In the genomic region with DNA sequence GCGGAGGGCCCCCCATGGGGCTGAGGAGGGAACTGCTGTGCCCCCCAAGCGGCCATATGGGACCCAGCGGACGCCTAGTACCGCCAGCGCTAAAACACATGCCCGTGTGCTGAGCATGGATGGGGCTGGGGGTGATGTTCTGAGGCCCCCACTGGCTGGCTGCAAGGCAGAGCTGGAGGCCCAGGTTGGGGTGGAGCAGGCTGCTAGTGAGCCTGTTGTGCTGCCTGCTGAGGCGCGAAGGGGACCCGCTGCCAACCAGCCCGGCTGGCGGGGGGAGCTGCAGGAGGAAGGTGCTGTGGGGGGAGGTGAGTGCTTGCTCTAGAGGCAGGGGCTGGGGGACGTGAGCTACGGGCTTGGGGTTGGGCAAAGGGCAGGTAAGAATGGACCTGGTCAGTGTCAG, we compare ENCODE assay signal across 1 cellular context.
TF ChIP-seq lines count a peak whose summit lies in the region.

No MANE protein-coding gene starts in this region.

TF ChIP-seq in HepG2, 621 proteins besides CTCF, POLR2A, EP300 and RAD21:
- TF ChIP-seq, protein P1, sequence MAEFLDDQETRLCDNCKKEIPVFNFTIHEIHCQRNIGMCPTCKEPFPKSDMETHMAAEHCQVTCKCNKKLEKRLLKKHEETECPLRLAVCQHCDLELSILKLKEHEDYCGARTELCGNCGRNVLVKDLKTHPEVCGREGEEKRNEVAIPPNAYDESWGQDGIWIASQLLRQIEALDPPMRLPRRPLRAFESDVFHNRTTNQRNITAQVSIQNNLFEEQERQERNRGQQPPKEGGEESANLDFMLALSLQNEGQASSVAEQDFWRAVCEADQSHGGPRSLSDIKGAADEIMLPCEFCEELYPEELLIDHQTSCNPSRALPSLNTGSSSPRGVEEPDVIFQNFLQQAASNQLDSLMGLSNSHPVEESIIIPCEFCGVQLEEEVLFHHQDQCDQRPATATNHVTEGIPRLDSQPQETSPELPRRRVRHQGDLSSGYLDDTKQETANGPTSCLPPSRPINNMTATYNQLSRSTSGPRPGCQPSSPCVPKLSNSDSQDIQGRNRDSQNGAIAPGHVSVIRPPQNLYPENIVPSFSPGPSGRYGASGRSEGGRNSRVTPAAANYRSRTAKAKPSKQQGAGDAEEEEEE (CRISPR knock-in tag; IDR thresholded peaks at IDR 0.05; ENCODE audit: borderline replicate concordance) = no peak
- TF ChIP-seq MTA3 (CRISPR knock-in tag; IDR thresholded peaks at IDR 0.05) = no peak
- no peak for TF ChIP-seq GATAD2A (CRISPR knock-in tag; IDR thresholded peaks at IDR 0.05)
- TF ChIP-seq, protein P2, sequence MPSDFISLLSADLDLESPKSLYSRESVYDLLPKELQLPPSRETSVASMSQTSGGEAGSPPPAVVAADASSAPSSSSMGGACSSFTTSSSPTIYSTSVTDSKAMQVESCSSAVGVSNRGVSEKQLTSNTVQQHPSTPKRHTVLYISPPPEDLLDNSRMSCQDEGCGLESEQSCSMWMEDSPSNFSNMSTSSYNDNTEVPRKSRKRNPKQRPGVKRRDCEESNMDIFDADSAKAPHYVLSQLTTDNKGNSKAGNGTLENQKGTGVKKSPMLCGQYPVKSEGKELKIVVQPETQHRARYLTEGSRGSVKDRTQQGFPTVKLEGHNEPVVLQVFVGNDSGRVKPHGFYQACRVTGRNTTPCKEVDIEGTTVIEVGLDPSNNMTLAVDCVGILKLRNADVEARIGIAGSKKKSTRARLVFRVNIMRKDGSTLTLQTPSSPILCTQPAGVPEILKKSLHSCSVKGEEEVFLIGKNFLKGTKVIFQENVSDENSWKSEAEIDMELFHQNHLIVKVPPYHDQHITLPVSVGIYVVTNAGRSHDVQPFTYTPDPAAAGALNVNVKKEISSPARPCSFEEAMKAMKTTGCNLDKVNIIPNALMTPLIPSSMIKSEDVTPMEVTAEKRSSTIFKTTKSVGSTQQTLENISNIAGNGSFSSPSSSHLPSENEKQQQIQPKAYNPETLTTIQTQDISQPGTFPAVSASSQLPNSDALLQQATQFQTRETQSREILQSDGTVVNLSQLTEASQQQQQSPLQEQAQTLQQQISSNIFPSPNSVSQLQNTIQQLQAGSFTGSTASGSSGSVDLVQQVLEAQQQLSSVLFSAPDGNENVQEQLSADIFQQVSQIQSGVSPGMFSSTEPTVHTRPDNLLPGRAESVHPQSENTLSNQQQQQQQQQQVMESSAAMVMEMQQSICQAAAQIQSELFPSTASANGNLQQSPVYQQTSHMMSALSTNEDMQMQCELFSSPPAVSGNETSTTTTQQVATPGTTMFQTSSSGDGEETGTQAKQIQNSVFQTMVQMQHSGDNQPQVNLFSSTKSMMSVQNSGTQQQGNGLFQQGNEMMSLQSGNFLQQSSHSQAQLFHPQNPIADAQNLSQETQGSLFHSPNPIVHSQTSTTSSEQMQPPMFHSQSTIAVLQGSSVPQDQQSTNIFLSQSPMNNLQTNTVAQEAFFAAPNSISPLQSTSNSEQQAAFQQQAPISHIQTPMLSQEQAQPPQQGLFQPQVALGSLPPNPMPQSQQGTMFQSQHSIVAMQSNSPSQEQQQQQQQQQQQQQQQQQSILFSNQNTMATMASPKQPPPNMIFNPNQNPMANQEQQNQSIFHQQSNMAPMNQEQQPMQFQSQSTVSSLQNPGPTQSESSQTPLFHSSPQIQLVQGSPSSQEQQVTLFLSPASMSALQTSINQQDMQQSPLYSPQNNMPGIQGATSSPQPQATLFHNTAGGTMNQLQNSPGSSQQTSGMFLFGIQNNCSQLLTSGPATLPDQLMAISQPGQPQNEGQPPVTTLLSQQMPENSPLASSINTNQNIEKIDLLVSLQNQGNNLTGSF (CRISPR knock-in tag; IDR thresholded peaks at IDR 0.05) = no peak
- no peak for TF ChIP-seq SRY (CRISPR knock-in tag; IDR thresholded peaks at IDR 0.05)
- TF ChIP-seq ZC3H13 (CRISPR knock-in tag; IDR thresholded peaks at IDR 0.05) = peak; percentile 59; the same call in 1 of the 2 replicates
- no peak for TF ChIP-seq MYC (CRISPR knock-in tag; IDR thresholded peaks at IDR 0.05; ENCODE audit: borderline replicate concordance)
- TF ChIP-seq, protein P3, sequence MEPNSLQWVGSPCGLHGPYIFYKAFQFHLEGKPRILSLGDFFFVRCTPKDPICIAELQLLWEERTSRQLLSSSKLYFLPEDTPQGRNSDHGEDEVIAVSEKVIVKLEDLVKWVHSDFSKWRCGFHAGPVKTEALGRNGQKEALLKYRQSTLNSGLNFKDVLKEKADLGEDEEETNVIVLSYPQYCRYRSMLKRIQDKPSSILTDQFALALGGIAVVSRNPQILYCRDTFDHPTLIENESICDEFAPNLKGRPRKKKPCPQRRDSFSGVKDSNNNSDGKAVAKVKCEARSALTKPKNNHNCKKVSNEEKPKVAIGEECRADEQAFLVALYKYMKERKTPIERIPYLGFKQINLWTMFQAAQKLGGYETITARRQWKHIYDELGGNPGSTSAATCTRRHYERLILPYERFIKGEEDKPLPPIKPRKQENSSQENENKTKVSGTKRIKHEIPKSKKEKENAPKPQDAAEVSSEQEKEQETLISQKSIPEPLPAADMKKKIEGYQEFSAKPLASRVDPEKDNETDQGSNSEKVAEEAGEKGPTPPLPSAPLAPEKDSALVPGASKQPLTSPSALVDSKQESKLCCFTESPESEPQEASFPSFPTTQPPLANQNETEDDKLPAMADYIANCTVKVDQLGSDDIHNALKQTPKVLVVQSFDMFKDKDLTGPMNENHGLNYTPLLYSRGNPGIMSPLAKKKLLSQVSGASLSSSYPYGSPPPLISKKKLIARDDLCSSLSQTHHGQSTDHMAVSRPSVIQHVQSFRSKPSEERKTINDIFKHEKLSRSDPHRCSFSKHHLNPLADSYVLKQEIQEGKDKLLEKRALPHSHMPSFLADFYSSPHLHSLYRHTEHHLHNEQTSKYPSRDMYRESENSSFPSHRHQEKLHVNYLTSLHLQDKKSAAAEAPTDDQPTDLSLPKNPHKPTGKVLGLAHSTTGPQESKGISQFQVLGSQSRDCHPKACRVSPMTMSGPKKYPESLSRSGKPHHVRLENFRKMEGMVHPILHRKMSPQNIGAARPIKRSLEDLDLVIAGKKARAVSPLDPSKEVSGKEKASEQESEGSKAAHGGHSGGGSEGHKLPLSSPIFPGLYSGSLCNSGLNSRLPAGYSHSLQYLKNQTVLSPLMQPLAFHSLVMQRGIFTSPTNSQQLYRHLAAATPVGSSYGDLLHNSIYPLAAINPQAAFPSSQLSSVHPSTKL (CRISPR knock-in tag; IDR thresholded peaks at IDR 0.05) = no peak
- TF ChIP-seq RBFOX2 (IDR thresholded peaks at IDR 0.05; ENCODE audit: low read depth, low read length) = peak; percentile 18; the same call in 1 of the 2 replicates
- no peak for TF ChIP-seq ZMAT3 (CRISPR knock-in tag; conservative IDR thresholded peaks at IDR 0.05)
- TF ChIP-seq ZNF564 (CRISPR knock-in tag; IDR thresholded peaks at IDR 0.05) = no peak
- TF ChIP-seq ZNF552 (CRISPR knock-in tag; IDR thresholded peaks at IDR 0.05; ENCODE audit: borderline replicate concordance) = no peak
- no peak for TF ChIP-seq SPEN (CRISPR knock-in tag; IDR thresholded peaks at IDR 0.05; ENCODE audit: low read depth)
- TF ChIP-seq ELF1 (CRISPR knock-in tag; IDR thresholded peaks at IDR 0.05) = no peak
- TF ChIP-seq, protein P4, sequence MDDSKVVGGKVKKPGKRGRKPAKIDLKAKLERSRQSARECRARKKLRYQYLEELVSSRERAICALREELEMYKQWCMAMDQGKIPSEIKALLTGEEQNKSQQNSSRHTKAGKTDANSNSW (CRISPR knock-in tag; IDR thresholded peaks at IDR 0.05; ENCODE audit: borderline replicate concordance) = no peak
- TF ChIP-seq ZNF446 (CRISPR knock-in tag; IDR thresholded peaks at IDR 0.05) = no peak
- TF ChIP-seq ZNF335 (CRISPR knock-in tag; IDR thresholded peaks at IDR 0.05) = no peak
- TF ChIP-seq SRF (IDR thresholded peaks at IDR 0.05; ENCODE audit: low read depth, low read length) = no peak
- TF ChIP-seq, protein P5, sequence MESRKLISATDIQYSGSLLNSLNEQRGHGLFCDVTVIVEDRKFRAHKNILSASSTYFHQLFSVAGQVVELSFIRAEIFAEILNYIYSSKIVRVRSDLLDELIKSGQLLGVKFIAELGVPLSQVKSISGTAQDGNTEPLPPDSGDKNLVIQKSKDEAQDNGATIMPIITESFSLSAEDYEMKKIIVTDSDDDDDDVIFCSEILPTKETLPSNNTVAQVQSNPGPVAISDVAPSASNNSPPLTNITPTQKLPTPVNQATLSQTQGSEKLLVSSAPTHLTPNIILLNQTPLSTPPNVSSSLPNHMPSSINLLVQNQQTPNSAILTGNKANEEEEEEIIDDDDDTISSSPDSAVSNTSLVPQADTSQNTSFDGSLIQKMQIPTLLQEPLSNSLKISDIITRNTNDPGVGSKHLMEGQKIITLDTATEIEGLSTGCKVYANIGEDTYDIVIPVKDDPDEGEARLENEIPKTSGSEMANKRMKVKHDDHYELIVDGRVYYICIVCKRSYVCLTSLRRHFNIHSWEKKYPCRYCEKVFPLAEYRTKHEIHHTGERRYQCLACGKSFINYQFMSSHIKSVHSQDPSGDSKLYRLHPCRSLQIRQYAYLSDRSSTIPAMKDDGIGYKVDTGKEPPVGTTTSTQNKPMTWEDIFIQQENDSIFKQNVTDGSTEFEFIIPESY (CRISPR knock-in tag; IDR thresholded peaks at IDR 0.05) = peak; percentile 10; the same call in 1 of the 2 replicates
- TF ChIP-seq ZNF33A (CRISPR knock-in tag; IDR thresholded peaks at IDR 0.05; ENCODE audit: borderline replicate concordance) = no peak
- no peak for TF ChIP-seq ZBTB1 (CRISPR knock-in tag; IDR thresholded peaks at IDR 0.05; ENCODE audit: borderline replicate concordance)
- TF ChIP-seq, protein P6, sequence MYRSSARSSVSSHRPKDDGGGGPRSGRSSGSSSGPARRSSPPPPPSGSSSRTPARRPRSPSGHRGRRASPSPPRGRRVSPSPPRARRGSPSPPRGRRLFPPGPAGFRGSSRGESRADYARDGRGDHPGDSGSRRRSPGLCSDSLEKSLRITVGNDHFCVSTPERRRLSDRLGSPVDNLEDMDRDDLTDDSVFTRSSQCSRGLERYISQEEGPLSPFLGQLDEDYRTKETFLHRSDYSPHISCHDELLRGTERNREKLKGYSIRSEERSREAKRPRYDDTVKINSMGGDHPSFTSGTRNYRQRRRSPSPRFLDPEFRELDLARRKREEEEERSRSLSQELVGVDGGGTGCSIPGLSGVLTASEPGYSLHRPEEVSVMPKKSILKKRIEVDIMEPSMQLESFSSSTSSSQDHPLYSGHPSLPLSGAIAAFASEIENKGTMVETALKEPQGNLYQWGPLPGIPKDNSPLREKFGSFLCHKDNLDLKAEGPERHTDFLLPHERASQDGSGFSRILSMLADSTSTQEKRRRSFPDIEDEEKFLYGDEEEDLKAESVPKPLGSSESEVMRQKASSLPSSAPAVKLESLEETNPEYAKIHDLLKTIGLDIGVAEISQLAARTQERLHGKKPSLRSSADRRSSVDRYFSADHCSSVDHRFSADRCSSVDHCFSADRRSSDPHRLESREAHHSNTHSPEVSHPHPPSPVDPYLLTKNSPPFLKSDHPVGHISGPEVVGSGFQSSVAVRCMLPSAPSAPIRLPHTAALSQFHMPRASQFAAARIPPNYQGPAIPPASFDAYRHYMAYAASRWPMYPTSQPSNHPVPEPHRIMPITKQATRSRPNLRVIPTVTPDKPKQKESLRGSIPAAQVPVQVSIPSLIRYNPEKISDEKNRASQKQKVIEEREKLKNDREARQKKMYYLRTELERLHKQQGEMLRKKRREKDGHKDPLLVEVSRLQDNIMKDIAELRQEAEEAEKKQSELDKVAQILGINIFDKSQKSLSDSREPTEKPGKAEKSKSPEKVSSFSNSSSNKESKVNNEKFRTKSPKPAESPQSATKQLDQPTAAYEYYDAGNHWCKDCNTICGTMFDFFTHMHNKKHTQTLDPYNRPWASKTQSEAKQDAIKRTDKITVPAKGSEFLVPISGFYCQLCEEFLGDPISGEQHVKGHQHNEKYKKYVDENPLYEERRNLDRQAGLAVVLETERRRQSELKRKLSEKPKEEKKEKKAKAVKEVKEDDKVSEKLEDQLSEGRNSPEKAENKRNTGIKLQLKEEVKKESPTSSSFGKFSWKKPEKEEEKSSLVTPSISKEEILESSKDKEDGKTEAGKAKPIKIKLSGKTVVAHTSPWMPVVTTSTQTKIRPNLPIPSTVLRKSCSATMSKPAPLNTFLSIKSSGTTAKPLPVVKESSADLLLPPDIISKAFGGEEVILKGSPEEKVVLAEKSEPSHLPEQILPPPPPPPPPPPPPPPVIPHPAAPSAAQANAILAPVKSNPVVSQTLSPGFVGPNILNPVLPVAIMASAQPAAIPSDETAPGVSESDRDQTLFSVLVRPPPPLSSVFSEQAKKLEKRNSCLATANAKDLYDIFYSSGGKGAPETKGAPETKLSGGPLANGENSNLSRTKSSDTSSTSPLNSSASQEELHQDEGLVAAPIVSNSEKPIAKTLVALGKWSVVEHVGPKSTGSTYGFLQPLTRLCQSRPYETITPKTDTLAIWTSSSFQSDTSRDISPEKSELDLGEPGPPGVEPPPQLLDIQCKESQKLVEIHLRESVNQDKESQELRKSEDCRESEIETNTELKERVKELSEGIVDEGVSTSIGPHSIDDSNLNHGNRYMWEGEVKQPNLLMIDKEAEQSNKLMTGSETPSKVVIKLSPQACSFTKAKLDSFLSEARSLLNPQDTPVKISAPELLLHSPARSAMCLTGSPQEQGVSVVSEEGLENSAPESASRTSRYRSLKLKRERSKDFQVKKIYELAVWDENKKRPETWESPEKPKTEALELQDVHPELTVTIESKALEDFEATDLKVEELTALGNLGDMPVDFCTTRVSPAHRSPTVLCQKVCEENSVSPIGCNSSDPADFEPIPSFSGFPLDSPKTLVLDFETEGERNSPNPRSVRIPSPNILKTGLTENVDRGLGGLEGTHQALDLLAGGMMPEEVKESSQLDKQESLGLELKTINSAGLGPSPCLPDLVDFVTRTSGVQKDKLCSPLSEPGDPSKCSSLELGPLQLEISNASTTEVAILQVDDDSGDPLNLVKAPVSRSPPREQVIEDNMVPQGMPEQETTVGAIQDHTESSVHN (CRISPR knock-in tag; IDR thresholded peaks at IDR 0.05) = no peak
- TF ChIP-seq MAFF (IDR thresholded peaks at IDR 0.05; ENCODE audit: low read depth, low read length) = no peak
